In the genomic region with DNA sequence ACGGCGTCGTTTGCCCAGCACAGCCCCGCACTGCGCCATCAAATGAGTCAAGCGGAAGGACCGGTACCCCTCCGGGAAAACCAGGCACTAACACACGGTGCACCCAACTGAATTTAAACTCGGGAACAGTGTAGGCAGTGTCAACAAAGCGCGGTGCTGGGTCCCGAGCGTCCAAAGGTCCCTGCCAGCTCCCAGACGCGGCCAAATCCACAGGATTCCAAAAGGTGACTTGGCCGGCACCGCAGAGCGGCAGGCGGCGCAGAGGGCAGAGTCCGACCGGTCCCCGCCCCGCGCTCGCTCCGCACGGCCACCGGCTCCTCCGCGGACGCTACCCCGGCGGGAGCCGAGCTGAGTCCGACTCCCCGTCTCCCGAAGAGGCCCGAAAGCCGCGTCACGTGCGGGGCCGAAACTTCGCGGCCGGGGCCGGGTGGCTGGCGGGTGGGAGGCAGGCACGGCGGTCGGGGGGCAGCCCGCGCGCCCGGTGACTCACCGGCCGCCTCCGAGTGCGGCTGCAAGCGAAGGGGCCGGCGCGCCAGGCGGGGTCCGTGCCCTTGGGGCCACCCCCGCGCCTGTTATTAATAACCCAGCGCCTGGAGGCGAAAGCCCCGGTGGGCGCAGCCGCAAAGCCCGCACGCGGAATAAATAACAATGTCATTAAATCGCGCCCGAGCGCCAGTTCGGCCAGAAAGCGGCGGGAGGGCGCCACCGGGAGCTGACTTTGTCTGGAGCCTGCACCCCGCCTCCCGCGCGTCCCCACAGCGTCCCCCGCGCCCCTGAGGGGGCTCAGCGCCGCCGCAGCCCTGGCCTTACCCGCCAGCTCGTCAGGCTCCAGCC, we compare ENCODE assay signal across 1 cellular context.
TF ChIP-seq lines count a peak whose summit lies in the region.

No MANE protein-coding gene starts in this region.

TF ChIP-seq in HepG2, 621 proteins besides CTCF, POLR2A, EP300 and RAD21 (continued from another document and continues in another):
- no peak for TF ChIP-seq SIX4 (CRISPR knock-in tag; IDR thresholded peaks at IDR 0.05)
- TF ChIP-seq ZFP36L1 (CRISPR knock-in tag; IDR thresholded peaks at IDR 0.05), result no peak
- TF ChIP-seq ZNF367 (CRISPR knock-in tag; IDR thresholded peaks at IDR 0.05; ENCODE audit: borderline replicate concordance), result no peak; the same call in 1 of the 2 replicates
- TF ChIP-seq, protein P1, sequence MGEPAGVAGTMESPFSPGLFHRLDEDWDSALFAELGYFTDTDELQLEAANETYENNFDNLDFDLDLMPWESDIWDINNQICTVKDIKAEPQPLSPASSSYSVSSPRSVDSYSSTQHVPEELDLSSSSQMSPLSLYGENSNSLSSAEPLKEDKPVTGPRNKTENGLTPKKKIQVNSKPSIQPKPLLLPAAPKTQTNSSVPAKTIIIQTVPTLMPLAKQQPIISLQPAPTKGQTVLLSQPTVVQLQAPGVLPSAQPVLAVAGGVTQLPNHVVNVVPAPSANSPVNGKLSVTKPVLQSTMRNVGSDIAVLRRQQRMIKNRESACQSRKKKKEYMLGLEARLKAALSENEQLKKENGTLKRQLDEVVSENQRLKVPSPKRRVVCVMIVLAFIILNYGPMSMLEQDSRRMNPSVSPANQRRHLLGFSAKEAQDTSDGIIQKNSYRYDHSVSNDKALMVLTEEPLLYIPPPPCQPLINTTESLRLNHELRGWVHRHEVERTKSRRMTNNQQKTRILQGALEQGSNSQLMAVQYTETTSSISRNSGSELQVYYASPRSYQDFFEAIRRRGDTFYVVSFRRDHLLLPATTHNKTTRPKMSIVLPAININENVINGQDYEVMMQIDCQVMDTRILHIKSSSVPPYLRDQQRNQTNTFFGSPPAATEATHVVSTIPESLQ (CRISPR knock-in tag; conservative IDR thresholded peaks at IDR 0.05), result no peak
- no peak for TF ChIP-seq XBP1 (CRISPR knock-in tag; IDR thresholded peaks at IDR 0.05)
- TF ChIP-seq, protein P2, sequence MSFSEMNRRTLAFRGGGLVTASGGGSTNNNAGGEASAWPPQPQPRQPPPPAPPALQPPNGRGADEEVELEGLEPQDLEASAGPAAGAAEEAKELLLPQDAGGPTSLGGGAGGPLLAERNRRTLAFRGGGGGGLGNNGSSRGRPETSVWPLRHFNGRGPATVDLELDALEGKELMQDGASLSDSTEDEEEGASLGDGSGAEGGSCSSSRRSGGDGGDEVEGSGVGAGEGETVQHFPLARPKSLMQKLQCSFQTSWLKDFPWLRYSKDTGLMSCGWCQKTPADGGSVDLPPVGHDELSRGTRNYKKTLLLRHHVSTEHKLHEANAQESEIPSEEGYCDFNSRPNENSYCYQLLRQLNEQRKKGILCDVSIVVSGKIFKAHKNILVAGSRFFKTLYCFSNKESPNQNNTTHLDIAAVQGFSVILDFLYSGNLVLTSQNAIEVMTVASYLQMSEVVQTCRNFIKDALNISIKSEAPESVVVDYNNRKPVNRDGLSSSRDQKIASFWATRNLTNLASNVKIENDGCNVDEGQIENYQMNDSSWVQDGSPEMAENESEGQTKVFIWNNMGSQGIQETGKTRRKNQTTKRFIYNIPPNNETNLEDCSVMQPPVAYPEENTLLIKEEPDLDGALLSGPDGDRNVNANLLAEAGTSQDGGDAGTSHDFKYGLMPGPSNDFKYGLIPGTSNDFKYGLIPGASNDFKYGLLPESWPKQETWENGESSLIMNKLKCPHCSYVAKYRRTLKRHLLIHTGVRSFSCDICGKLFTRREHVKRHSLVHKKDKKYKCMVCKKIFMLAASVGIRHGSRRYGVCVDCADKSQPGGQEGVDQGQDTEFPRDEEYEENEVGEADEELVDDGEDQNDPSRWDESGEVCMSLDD (CRISPR knock-in tag; IDR thresholded peaks at IDR 0.05; ENCODE audit: borderline replicate concordance), result 0 out of 2 replicates have a peak, but pooled peaks have one; percentile 59
- TF ChIP-seq SMARCE1 (IDR thresholded peaks at IDR 0.05; ENCODE audit: borderline replicate concordance), result no peak
- no peak for TF ChIP-seq ZNF337 (CRISPR knock-in tag; IDR thresholded peaks at IDR 0.05; ENCODE audit: borderline replicate concordance, low read depth)
- TF ChIP-seq, protein P3, sequence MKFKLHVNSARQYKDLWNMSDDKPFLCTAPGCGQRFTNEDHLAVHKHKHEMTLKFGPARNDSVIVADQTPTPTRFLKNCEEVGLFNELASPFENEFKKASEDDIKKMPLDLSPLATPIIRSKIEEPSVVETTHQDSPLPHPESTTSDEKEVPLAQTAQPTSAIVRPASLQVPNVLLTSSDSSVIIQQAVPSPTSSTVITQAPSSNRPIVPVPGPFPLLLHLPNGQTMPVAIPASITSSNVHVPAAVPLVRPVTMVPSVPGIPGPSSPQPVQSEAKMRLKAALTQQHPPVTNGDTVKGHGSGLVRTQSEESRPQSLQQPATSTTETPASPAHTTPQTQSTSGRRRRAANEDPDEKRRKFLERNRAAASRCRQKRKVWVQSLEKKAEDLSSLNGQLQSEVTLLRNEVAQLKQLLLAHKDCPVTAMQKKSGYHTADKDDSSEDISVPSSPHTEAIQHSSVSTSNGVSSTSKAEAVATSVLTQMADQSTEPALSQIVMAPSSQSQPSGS (CRISPR knock-in tag; IDR thresholded peaks at IDR 0.05), result peak; percentile 68
- TF ChIP-seq, protein P4, sequence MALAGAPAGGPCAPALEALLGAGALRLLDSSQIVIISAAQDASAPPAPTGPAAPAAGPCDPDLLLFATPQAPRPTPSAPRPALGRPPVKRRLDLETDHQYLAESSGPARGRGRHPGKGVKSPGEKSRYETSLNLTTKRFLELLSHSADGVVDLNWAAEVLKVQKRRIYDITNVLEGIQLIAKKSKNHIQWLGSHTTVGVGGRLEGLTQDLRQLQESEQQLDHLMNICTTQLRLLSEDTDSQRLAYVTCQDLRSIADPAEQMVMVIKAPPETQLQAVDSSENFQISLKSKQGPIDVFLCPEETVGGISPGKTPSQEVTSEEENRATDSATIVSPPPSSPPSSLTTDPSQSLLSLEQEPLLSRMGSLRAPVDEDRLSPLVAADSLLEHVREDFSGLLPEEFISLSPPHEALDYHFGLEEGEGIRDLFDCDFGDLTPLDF (CRISPR knock-in tag; IDR thresholded peaks at IDR 0.05), result no peak
- TF ChIP-seq, protein P5, sequence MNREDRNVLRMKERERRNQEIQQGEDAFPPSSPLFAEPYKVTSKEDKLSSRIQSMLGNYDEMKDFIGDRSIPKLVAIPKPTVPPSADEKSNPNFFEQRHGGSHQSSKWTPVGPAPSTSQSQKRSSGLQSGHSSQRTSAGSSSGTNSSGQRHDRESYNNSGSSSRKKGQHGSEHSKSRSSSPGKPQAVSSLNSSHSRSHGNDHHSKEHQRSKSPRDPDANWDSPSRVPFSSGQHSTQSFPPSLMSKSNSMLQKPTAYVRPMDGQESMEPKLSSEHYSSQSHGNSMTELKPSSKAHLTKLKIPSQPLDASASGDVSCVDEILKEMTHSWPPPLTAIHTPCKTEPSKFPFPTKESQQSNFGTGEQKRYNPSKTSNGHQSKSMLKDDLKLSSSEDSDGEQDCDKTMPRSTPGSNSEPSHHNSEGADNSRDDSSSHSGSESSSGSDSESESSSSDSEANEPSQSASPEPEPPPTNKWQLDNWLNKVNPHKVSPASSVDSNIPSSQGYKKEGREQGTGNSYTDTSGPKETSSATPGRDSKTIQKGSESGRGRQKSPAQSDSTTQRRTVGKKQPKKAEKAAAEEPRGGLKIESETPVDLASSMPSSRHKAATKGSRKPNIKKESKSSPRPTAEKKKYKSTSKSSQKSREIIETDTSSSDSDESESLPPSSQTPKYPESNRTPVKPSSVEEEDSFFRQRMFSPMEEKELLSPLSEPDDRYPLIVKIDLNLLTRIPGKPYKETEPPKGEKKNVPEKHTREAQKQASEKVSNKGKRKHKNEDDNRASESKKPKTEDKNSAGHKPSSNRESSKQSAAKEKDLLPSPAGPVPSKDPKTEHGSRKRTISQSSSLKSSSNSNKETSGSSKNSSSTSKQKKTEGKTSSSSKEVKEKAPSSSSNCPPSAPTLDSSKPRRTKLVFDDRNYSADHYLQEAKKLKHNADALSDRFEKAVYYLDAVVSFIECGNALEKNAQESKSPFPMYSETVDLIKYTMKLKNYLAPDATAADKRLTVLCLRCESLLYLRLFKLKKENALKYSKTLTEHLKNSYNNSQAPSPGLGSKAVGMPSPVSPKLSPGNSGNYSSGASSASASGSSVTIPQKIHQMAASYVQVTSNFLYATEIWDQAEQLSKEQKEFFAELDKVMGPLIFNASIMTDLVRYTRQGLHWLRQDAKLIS (CRISPR knock-in tag; IDR thresholded peaks at IDR 0.05), result no peak
- no peak for TF ChIP-seq RARG (CRISPR knock-in tag; IDR thresholded peaks at IDR 0.05; ENCODE audit: low read depth)
- TF ChIP-seq PPARG (CRISPR knock-in tag; conservative IDR thresholded peaks at IDR 0.05), result peak; percentile 38; the same call in 1 of the 2 replicates
- TF ChIP-seq REL (CRISPR knock-in tag; conservative IDR thresholded peaks at IDR 0.05), result no peak
- TF ChIP-seq KLF11 (CRISPR knock-in tag; IDR thresholded peaks at IDR 0.05), result no peak
- no peak for TF ChIP-seq HMGA1 (CRISPR knock-in tag; conservative IDR thresholded peaks at IDR 0.05)
- peak; percentile 75; the same call in 1 of the 2 replicates for TF ChIP-seq ZNF543 (CRISPR knock-in tag; IDR thresholded peaks at IDR 0.05)
- TF ChIP-seq, protein P6, sequence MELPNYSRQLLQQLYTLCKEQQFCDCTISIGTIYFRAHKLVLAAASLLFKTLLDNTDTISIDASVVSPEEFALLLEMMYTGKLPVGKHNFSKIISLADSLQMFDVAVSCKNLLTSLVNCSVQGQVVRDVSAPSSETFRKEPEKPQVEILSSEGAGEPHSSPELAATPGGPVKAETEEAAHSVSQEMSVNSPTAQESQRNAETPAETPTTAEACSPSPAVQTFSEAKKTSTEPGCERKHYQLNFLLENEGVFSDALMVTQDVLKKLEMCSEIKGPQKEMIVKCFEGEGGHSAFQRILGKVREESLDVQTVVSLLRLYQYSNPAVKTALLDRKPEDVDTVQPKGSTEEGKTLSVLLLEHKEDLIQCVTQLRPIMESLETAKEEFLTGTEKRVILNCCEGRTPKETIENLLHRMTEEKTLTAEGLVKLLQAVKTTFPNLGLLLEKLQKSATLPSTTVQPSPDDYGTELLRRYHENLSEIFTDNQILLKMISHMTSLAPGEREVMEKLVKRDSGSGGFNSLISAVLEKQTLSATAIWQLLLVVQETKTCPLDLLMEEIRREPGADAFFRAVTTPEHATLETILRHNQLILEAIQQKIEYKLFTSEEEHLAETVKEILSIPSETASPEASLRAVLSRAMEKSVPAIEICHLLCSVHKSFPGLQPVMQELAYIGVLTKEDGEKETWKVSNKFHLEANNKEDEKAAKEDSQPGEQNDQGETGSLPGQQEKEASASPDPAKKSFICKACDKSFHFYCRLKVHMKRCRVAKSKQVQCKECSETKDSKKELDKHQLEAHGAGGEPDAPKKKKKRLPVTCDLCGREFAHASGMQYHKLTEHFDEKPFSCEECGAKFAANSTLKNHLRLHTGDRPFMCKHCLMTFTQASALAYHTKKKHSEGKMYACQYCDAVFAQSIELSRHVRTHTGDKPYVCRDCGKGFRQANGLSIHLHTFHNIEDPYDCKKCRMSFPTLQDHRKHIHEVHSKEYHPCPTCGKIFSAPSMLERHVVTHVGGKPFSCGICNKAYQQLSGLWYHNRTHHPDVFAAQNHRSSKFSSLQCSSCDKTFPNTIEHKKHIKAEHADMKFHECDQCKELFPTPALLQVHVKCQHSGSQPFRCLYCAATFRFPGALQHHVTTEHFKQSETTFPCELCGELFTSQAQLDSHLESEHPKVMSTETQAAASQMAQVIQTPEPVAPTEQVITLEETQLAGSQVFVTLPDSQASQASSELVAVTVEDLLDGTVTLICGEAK (IDR thresholded peaks at IDR 0.05), result no peak
- TF ChIP-seq, protein P6 (CRISPR knock-in tag; IDR thresholded peaks at IDR 0.05), result peak; percentile 53
- TF ChIP-seq MYNN (CRISPR knock-in tag; IDR thresholded peaks at IDR 0.05; ENCODE audit: low read depth), result 0 out of 2 replicates have a peak, but pooled peaks have one; percentile 54
- TF ChIP-seq, protein P7, sequence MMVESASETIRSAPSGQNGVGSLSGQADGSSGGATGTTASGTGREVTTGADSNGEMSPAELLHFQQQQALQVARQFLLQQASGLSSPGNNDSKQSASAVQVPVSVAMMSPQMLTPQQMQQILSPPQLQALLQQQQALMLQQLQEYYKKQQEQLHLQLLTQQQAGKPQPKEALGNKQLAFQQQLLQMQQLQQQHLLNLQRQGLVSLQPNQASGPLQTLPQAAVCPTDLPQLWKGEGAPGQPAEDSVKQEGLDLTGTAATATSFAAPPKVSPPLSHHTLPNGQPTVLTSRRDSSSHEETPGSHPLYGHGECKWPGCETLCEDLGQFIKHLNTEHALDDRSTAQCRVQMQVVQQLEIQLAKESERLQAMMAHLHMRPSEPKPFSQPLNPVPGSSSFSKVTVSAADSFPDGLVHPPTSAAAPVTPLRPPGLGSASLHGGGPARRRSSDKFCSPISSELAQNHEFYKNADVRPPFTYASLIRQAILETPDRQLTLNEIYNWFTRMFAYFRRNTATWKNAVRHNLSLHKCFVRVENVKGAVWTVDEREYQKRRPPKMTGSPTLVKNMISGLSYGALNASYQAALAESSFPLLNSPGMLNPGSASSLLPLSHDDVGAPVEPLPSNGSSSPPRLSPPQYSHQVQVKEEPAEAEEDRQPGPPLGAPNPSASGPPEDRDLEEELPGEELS (CRISPR knock-in tag; IDR thresholded peaks at IDR 0.05), result peak; percentile 79
- no peak for TF ChIP-seq MED8 (CRISPR knock-in tag; IDR thresholded peaks at IDR 0.05; ENCODE audit: insufficient replicate concordance)
